ENCODE assay signal across 34 cellular contexts in the genomic region with DNA sequence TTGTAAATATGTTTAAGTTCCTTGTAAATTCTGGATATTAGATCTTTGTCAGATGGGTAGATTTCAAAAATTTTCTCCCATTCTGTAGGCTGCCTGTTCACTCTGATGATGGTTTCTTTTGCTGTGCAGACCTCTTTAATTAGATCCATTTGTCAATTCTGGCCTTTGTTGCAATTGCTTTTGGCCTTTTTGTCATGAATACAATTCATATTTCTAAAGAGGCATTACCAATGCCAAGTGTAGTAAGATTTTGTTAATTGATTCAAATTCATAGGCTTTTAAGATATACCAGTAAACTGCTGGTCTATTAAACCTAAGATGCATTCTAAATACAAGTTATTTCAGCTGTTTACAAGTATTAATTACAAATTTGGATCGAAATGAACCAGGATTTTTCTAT.
"Had no signal": no experiment of that assay in that cellular context is flagged by ENCODE, and none has a peak within 500 bp of the region (broad histone marks: within the 10 kb centered on the region; RNA-seq: fewer than 3 reads in every experiment).

No MANE protein-coding gene starts in this region.

- H3K27me3 Mint-ChIP-seq: activated CD4-positive, alpha-beta memory T cell treated with anti-CD3 and anti-CD28 coated beads, Interleukin-2, amount 10 ng/mL, durations not matched to agents 7 days and 5 days; activated CD4-positive, alpha-beta T cell treated with anti-CD3 and anti-CD28 coated beads for 36 hours; activated CD4-positive, alpha-beta T cell treated with anti-CD3 and anti-CD28 coated beads, Interleukin-2, amount 10 ng/mL, durations not matched to agents 7 days and 5 days; activated naive CD8-positive, alpha-beta T cell; activated T-cell treated with anti-CD3 and anti-CD28 coated beads, Interleukin-2, amount 50 U/mL, for 24 hours; effector memory CD8-positive, alpha-beta T cell; T-helper 17 cell had no signal

- DNase-seq: activated CD4-positive, alpha-beta memory T cell treated with anti-CD3 and anti-CD28 coated beads, Interleukin-2, amount 10 ng/mL, durations not matched to agents 7 days and 5 days; activated CD4-positive, alpha-beta T cell treated with anti-CD3 and anti-CD28 coated beads for 36 hours; activated CD4-positive, alpha-beta T cell treated with anti-CD3 and anti-CD28 coated beads, Interleukin-2, amount 10 ng/mL, durations not matched to agents 7 days and 5 days; activated CD4-positive, alpha-beta T cell treated with anti-CD3 and anti-CD28 coated beads, Interleukin-2, amount 50 U/mL, for 4 hours; activated CD4-positive, CD25-positive, alpha-beta regulatory T cell; activated CD4-positive, CD25-positive, alpha-beta regulatory T cell treated with anti-CD3 and anti-CD28 coated beads, Interleukin-2, amount 50 U/mL, for 72 hours; activated CD8-positive, alpha-beta memory T cell treated with anti-CD3 and anti-CD28 coated beads, Interleukin-2, amount 50 U/mL, for 48 hours; activated gamma-delta T cell; activated naive CD4-positive, alpha-beta T cell treated with anti-CD3 and anti-CD28 coated beads, Interleukin-2, amount 50 U/mL, for 16 hours; activated naive CD4-positive, alpha-beta T cell treated with Interleukin-2 at 50 U/mL for 16 hours; activated T-cell treated with anti-CD3 and anti-CD28 coated beads for 4 hours; activated T-cell treated with anti-CD3 and anti-CD28 coated beads, Interleukin-2, amount 50 U/mL, for 24 hours; activated T-cell treated with anti-CD3 and anti-CD28 coated beads, Interleukin-2, amount 50 U/mL, for 72 hours; adrenal gland; amygdala; aorta; body of pancreas; caudate nucleus; cortex of kidney; dermis blood vessel endothelial cell; effector CD4-positive, alpha-beta T cell; effector memory CD8-positive, alpha-beta T cell; erythroblast; foreskin fibroblast; gastrocnemius medialis; glutamatergic neuron; heart left ventricle; T-helper 1 cell; T-helper 17 cell; T1000 had no signal

- H3K4me3 ChIP-seq: adrenal gland, body of pancreas, esophagus muscularis mucosa, gastrocnemius medialis, heart left ventricle had no signal

- H3K9me3 ChIP-seq: body of pancreas, esophagus muscularis mucosa, gastrocnemius medialis, heart left ventricle had no signal

- H3K27me3 ChIP-seq: adrenal gland, body of pancreas, esophagus muscularis mucosa, gastrocnemius medialis, heart left ventricle had no signal

- ATAC-seq: activated CD4-positive, alpha-beta T cell treated with anti-CD3 and anti-CD28 coated beads for 36 hours; activated T-cell treated with anti-CD3 and anti-CD28 coated beads, Interleukin-2, amount 50 U/mL, for 72 hours; body of pancreas; effector memory CD8-positive, alpha-beta T cell; gastrocnemius medialis; heart left ventricle; T-helper 17 cell had no signal

- H3K9me3 Mint-ChIP-seq: activated CD4-positive, alpha-beta memory T cell treated with anti-CD3 and anti-CD28 coated beads, Interleukin-2, amount 10 ng/mL, durations not matched to agents 7 days and 5 days; activated CD4-positive, alpha-beta T cell treated with anti-CD3 and anti-CD28 coated beads, Interleukin-2, amount 10 ng/mL, durations not matched to agents 7 days and 5 days; activated T-cell treated with anti-CD3 and anti-CD28 coated beads, Interleukin-2, amount 50 U/mL, for 24 hours; activated T-cell treated with anti-CD3 and anti-CD28 coated beads, Interleukin-2, amount 50 U/mL, for 72 hours; effector memory CD8-positive, alpha-beta T cell; T-helper 2 cell treated with Interferon-gamma antibody and Interleukin-4, amounts not matched to agents 5 μg/mL and 100 μg/mL, for 36 hours had no signal

- H3K27ac Mint-ChIP-seq: activated CD4-positive, alpha-beta memory T cell treated with anti-CD3 and anti-CD28 coated beads, Interleukin-2, amount 10 ng/mL, durations not matched to agents 7 days and 5 days; activated CD4-positive, alpha-beta T cell treated with anti-CD3 and anti-CD28 coated beads for 36 hours; activated CD4-positive, alpha-beta T cell treated with anti-CD3 and anti-CD28 coated beads, Interleukin-2, amount 10 ng/mL, durations not matched to agents 7 days and 5 days; activated naive CD8-positive, alpha-beta T cell; activated T-cell treated with anti-CD3 and anti-CD28 coated beads, Interleukin-2, amount 50 U/mL, for 24 hours; activated T-cell treated with anti-CD3 and anti-CD28 coated beads, Interleukin-2, amount 50 U/mL, for 72 hours; effector memory CD8-positive, alpha-beta T cell; T-helper 17 cell; T-helper 2 cell treated with Interferon-gamma antibody and Interleukin-4, amounts not matched to agents 5 μg/mL and 100 μg/mL, for 36 hours had no signal

- H3K4me3 Mint-ChIP-seq: activated CD4-positive, alpha-beta memory T cell treated with anti-CD3 and anti-CD28 coated beads, Interleukin-2, amount 10 ng/mL, durations not matched to agents 7 days and 5 days; activated CD4-positive, alpha-beta T cell treated with anti-CD3 and anti-CD28 coated beads for 36 hours; activated CD4-positive, alpha-beta T cell treated with anti-CD3 and anti-CD28 coated beads, Interleukin-2, amount 10 ng/mL, durations not matched to agents 7 days and 5 days; activated naive CD8-positive, alpha-beta T cell; activated T-cell treated with anti-CD3 and anti-CD28 coated beads, Interleukin-2, amount 50 U/mL, for 24 hours; activated T-cell treated with anti-CD3 and anti-CD28 coated beads, Interleukin-2, amount 50 U/mL, for 72 hours; effector memory CD8-positive, alpha-beta T cell; T-helper 17 cell; T-helper 2 cell treated with Interferon-gamma antibody and Interleukin-4, amounts not matched to agents 5 μg/mL and 100 μg/mL, for 36 hours had no signal

- H3K36me3 ChIP-seq: adrenal gland had no signal

- H3K4me1 ChIP-seq: adrenal gland, body of pancreas, esophagus muscularis mucosa, gastrocnemius medialis had no signal

- FAIRE-seq: colon had no signal

- H3K4me1 Mint-ChIP-seq: activated CD4-positive, alpha-beta T cell treated with anti-CD3 and anti-CD28 coated beads, Interleukin-2, amount 10 ng/mL, durations not matched to agents 7 days and 5 days had no signal
